In genomic region chr4:77075869-77076801, GRCh38 we compare ENCODE assay signal across 8 cellular contexts. TPM values are rescaled to one million over a fixed set of nuclear protein-coding genes. Genes with fewer than 3 reads are reported as not detected.
DNase-seq lines count a peak whose midpoint lies in the region; ATAC-seq, FAIRE-seq and TF ChIP-seq lines count a peak whose summit lies in the region.

Gene CCNI (minus strand): TSS chr4:77075989. CDS start chr4:77066362, 9,627 bp downstream.

- intact Hi-C loops in esophagus muscularis mucosa (cut with DNase I) = loop anchor here (5.0 kb wide), 1 partner anchor 81 kb away; the partner anchor contains the start of gene CCNG2

- H3K27me3 Mint-ChIP-seq in activated T-cell treated with anti-CD3 and anti-CD28 coated beads, Interleukin-2, amount 50 U/mL, for 72 hours (ENCODE audit: low read depth) = no peaks in the 10 kb centered on the region

- TF ChIP-seq EP300 in esophagus muscularis mucosa (IDR thresholded peaks at IDR 0.05) = no peak

- peak within 1 kb of the TSS; percentile 87 for H3K4me3 ChIP-seq in Karpas-422 (ENCODE audit: low read length)
- peak within 1 kb of the TSS; percentile 95 to 99 (median 98) for H3K4me3 ChIP-seq in esophagus muscularis mucosa
- peak within 1 kb of the TSS; percentile 85 to 89 for H3K4me3 ChIP-seq in muscle layer of duodenum (ENCODE audit: low read depth in 1 of 2, low read length in 2 of 2)

- no peaks in the 10 kb centered on the region for H3K9me3 Mint-ChIP-seq in activated T-cell treated with anti-CD3 and anti-CD28 coated beads, Interleukin-2, amount 50 U/mL, for 72 hours

- WGBS in esophagus muscularis mucosa = under 1% methylated on average over 47 of the region's 54 CpGs

- peaks cover 2 to 5% of the 10 kb centered on the region in 2 donors for H3K36me3 Mint-ChIP-seq in activated T-cell treated with anti-CD3 and anti-CD28 coated beads, Interleukin-2, amount 50 U/mL, for 72 hours (ENCODE audit: insufficient read depth in 2 of 2)

- H3K4me2 ChIP-seq in Karpas-422 (ENCODE audit: low read depth, low read length, poor library complexity, severe bottlenecking) = peak within 1 kb of the TSS; percentile 88

- peak; percentile 48 for TF ChIP-seq POLR2A in esophagus muscularis mucosa (IDR thresholded peaks at IDR 0.05; ENCODE audit: low read depth)

- TF ChIP-seq CTCF in esophagus muscularis mucosa (IDR thresholded peaks at IDR 0.05) = no peak

- H2AFZ ChIP-seq in Karpas-422 (ENCODE audit: low read length) = peak within 1 kb of the TSS; percentile 85

- H3K27ac ChIP-seq in Karpas-422 (ENCODE audit: low read length) (peak within 1 kb of the TSS; percentile 91), esophagus muscularis mucosa (replicated peaks in 1 of 4) (peak within 1 kb of the TSS; percentile 100), muscle layer of duodenum (ENCODE audit: low read length) (peak within 1 kb of the TSS; percentile 99)

- H3K9me3 ChIP-seq in Karpas-422 (ENCODE audit: low read length) (no peaks in the 10 kb centered on the region), esophagus muscularis mucosa (no peaks in the 10 kb centered on the region), muscle layer of duodenum (ENCODE audit: control insufficient read depth in 1 of 2, low read length in 2 of 2) (no peaks in the 10 kb centered on the region)

- peak; percentile 61 for ATAC-seq in GM21825 (IDR thresholded peaks at IDR 0.05; ENCODE audit: unreplicated experiment)
- ATAC-seq in activated T-cell treated with anti-CD3 and anti-CD28 coated beads, Interleukin-2, amount 50 U/mL, for 72 hours (replicated peaks in 1 of 2) = peak; percentile 84

- FAIRE-seq in RCC 7860 (lab: Jason Lieb, UNC) = no peak

- peaks cover 37% of the 10 kb centered on the region for H3K4me1 ChIP-seq in Karpas-422 (ENCODE audit: low read length)
- peaks cover 30 to 64% (median 50%) of the 10 kb centered on the region in 4 donors for H3K4me1 ChIP-seq in esophagus muscularis mucosa
- H3K4me1 ChIP-seq in muscle layer of duodenum (ENCODE audit: control insufficient read depth in 1 of 2, insufficient read depth in 2 of 2, low read length in 2 of 2) = peaks cover 4 to 28% of the 10 kb centered on the region in 2 donors

- H3K9ac ChIP-seq in Karpas-422 (ENCODE audit: low read length) = peak within 1 kb of the TSS; percentile 91

- H3K9me2 ChIP-seq in Karpas-422 (replicated peaks; ENCODE audit: insufficient read depth, low read length) = no peaks in the 10 kb centered on the region

- peaks cover 19% of the 10 kb centered on the region; the same call in 1 of the 2 replicates for H4K20me1 ChIP-seq in Karpas-422 (ENCODE audit: insufficient read depth, low read depth, low read length)

- H3K27me3 ChIP-seq in Karpas-422 (ENCODE audit: low read length) (no peaks in the 10 kb centered on the region), esophagus muscularis mucosa (no peaks in the 10 kb centered on the region), muscle layer of duodenum (ENCODE audit: low read depth, low read length) (no peaks in the 10 kb centered on the region)

- DNase-seq in DMS79 treated with DMSO at 0.1 percent for 48 hours (lab: John Stamatoyannopoulos, UW) = peak; percentile 91
- DNase-seq in Karpas-422 = peak; percentile 94
- DNase-seq in RCC 7860 (ENCODE audit: low spot score) = peak; percentile 83
- DNase-seq in activated T-cell treated with anti-CD3 and anti-CD28 coated beads, Interleukin-2, amount 50 U/mL, for 72 hours = peak; percentile 93 to 95
- DNase-seq in esophagus muscularis mucosa (ENCODE audit: extremely low spot score) = peak; percentile 98
- peak; percentile 84 to 89 for DNase-seq in stimulated activated CD8-positive, alpha-beta memory T cell treated with anti-CD3 and anti-CD28 coated beads, Interleukin-7, amount 100 ng/mL, for 4 hours (ENCODE audit: low read depth in 2 of 2)

- H3K36me3 ChIP-seq in Karpas-422 (ENCODE audit: insufficient read depth, low read length) (no peaks in the 10 kb centered on the region), esophagus muscularis mucosa (no peaks in the 10 kb centered on the region), muscle layer of duodenum (ENCODE audit: control insufficient read depth in 1 of 2, insufficient read depth in 2 of 2, low read length in 2 of 2) (peaks cover 0 to 7% of the 10 kb centered on the region in 2 donors)

- peaks cover 35% of the 10 kb centered on the region for H3K4me1 Mint-ChIP-seq in activated T-cell treated with anti-CD3 and anti-CD28 coated beads, Interleukin-2, amount 50 U/mL, for 72 hours (ENCODE audit: low read depth)

- peak within 1 kb of the TSS; percentile 98 for H3K27ac Mint-ChIP-seq in activated T-cell treated with anti-CD3 and anti-CD28 coated beads, Interleukin-2, amount 50 U/mL, for 72 hours

- H3K4me3 Mint-ChIP-seq in activated T-cell treated with anti-CD3 and anti-CD28 coated beads, Interleukin-2, amount 50 U/mL, for 72 hours = no peak within 1 kb of the TSS

- H3K79me2 ChIP-seq in Karpas-422 (ENCODE audit: low read length) = peaks cover 42% of the 10 kb centered on the region

RNA-seq across cellular contexts. Expression of gene CCNI, which starts in this region (rescaled TPM):
- 54.1 and 105 TPM in 2 replicates for total RNA-seq in Karpas-422 (2014; rRNA removed; shearing (Covaris generic); ENCODE audit: low replicate concordance)
- total RNA-seq in activated T-cell treated with anti-CD3 and anti-CD28 coated beads, Interleukin-2, amount 50 U/mL, for 72 hours = 100 to 1,000 TPM; 301 to 343 TPM
- 100 to 1,000 TPM; 342 to 444 (median 375) TPM for total RNA-seq in esophagus muscularis mucosa

Comparison
In these comparisons a context has a peak if more than half of its experiments do, and no peak if none do; other contexts are left out.
1. Peak in every context shown above with its lines: DNase-seq, ATAC-seq, H3K4me3 ChIP-seq and H3K27ac ChIP-seq.